In genomic region chr19:47863514-47863936, GRCh38 we compare ENCODE assay signal across 8 cellular contexts. TPM values are rescaled to one million over a fixed set of nuclear protein-coding genes. Genes with fewer than 3 reads are reported as not detected.
DNase-seq lines count a peak whose midpoint lies in the region; ATAC-seq and FAIRE-seq lines count a peak whose summit lies in the region.

No MANE protein-coding gene starts in this region.

- peak; percentile 47 for ATAC-seq in GM18867 (IDR thresholded peaks at IDR 0.05; ENCODE audit: unreplicated experiment)
- ATAC-seq in activated CD4-positive, alpha-beta T cell treated with anti-CD3 and anti-CD28 coated beads for 36 hours: peak; percentile 98
- no peak for ATAC-seq in GM21576 (IDR thresholded peaks at IDR 0.05; ENCODE audit: unreplicated experiment)

- DNase-seq in NCI-H446 treated with DMSO at 0.1 percent for 48 hours (lab: John Stamatoyannopoulos, UW) (peak; percentile 25), cerebellar cortex (ENCODE audit: low spot score) (peak; percentile 79), left kidney (ENCODE audit: low read depth, low spot score) (peak; percentile 93)
- peak; percentile 94 for DNase-seq in activated CD4-positive, alpha-beta T cell treated with anti-CD3 and anti-CD28 coated beads for 36 hours
- DNase-seq in stimulated activated CD4-positive, alpha-beta T cell treated with anti-CD3 and anti-CD28 coated beads, Interleukin-2, amount 100 ng/mL, for 4 hours (ENCODE audit: low read depth): peak; percentile 76

- CTCF ChIA-PET in activated CD4-positive, alpha-beta T cell treated with anti-CD3 and anti-CD28 coated beads for 36 hours (lab: Charles Lee): interaction anchor here (0.6 to 2.0 kb wide), 11 partner anchors 12 to 667 kb away, joined by 3 to 8 read pairs (median 4); partner anchors contain the start of gene SULT2A1

- no peak overlapping the region for H3K27ac Mint-ChIP-seq in activated CD4-positive, alpha-beta T cell treated with anti-CD3 and anti-CD28 coated beads for 36 hours

- H3K36me3 Mint-ChIP-seq in activated CD4-positive, alpha-beta T cell treated with anti-CD3 and anti-CD28 coated beads for 36 hours (ENCODE audit: low read depth): no peaks in the 10 kb centered on the region

- no peaks in the 10 kb centered on the region for H3K4me1 Mint-ChIP-seq in activated CD4-positive, alpha-beta T cell treated with anti-CD3 and anti-CD28 coated beads for 36 hours

- no peaks in the 10 kb centered on the region for H3K9me3 Mint-ChIP-seq in activated CD4-positive, alpha-beta T cell treated with anti-CD3 and anti-CD28 coated beads for 36 hours (ENCODE audit: low read depth)

- intact Hi-C loops in activated CD4-positive, alpha-beta T cell treated with anti-CD3 and anti-CD28 coated beads for 36 hours (cut with DNase I, micrococcal nuclease): loop anchor here (1.0 kb wide), 3 partner anchors 14 to 73 kb away; no protein-coding TSS in a partner anchor

- FAIRE-seq in A204.1 (lab: Jason Lieb, UNC): peak; percentile 77

- H3K4me3 Mint-ChIP-seq in activated CD4-positive, alpha-beta T cell treated with anti-CD3 and anti-CD28 coated beads for 36 hours: no peak overlapping the region

- POLR2A ChIA-PET in activated CD4-positive, alpha-beta T cell treated with anti-CD3 and anti-CD28 coated beads for 36 hours (lab: Charles Lee): no interaction called here

- peaks cover 11% of the 10 kb centered on the region for H3K27me3 Mint-ChIP-seq in activated CD4-positive, alpha-beta T cell treated with anti-CD3 and anti-CD28 coated beads for 36 hours

RNA-seq across cellular contexts. Expression of gene TPRX2, which starts 4.5 kb away (rescaled TPM):
- not detected for total RNA-seq in activated CD4-positive, alpha-beta T cell treated with anti-CD3 and anti-CD28 coated beads for 36 hours

RNA-seq across cellular contexts. Expression of gene SULT2A1, which starts 22.6 kb away (rescaled TPM):
- total RNA-seq in activated CD4-positive, alpha-beta T cell treated with anti-CD3 and anti-CD28 coated beads for 36 hours: not detected

RNA-seq across cellular contexts. Expression of gene CRX, which starts 41.8 kb away (rescaled TPM):
- total RNA-seq in activated CD4-positive, alpha-beta T cell treated with anti-CD3 and anti-CD28 coated beads for 36 hours: not detected

RNA-seq across cellular contexts. Expression of gene TPRX1, which starts 59.2 kb away (rescaled TPM):
- total RNA-seq in activated CD4-positive, alpha-beta T cell treated with anti-CD3 and anti-CD28 coated beads for 36 hours: not detected

Comparison
In these comparisons a context has a peak if more than half of its experiments do, and no peak if none do; other contexts are left out.
1. DNase-seq: peak in every context shown above with its lines; median percentile 94 in activated CD4-positive, alpha-beta T cell treated with anti-CD3 and anti-CD28 coated beads for 36 hours; 93 in left kidney; 79 in cerebellar cortex; 76 in stimulated activated CD4-positive, alpha-beta T cell treated with anti-CD3 and anti-CD28 coated beads, Interleukin-2, amount 100 ng/mL, for 4 hours; 25 in NCI-H446 treated with DMSO at 0.1 percent for 48 hours.